Comparison of ENCODE assay signal across 8 cellular contexts in the genomic region with DNA sequence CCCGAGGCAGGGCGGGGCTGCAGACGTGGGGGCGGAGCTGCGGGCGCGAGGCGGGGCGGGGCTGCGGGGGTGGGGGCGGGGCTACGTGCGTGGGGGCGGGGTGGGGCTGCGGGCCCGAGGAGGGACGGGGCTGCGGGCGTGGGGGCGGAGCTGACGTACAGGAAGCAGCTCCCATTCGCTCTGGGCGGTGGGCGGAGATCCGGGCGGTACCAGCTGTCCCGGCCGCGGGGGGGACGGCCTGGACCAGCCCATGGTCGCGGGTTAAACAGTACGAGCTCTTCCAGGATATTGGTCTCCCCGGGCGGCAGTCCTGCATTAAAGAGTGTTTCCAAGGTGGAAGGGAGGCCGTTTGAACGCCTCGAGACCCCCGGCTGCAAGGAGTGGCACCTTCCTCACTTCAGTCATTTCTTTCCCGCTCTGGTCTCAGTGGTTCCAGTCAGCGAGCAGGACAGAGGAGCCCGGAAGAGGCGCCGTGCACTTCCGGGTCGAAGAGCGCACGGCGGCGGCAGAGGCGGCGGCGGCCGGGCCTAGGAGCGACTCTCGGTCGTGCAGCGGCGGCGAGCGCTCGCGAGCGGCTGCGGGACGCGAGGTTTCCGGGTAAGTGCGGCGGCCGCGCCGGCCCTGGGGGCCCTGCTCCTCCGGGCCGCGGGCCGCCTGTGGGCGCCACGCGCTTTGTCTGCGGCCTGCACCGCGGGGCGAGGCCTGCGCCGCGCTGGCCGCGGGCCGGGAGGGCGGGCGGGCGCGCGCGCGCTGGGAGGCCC. TPM values are rescaled to one million over a fixed set of nuclear protein-coding genes. Genes with fewer than 3 reads are reported as not detected.
DNase-seq lines count a peak whose midpoint lies in the region; ATAC-seq and TF ChIP-seq lines count a peak whose summit lies in the region.

A gene with protein sequence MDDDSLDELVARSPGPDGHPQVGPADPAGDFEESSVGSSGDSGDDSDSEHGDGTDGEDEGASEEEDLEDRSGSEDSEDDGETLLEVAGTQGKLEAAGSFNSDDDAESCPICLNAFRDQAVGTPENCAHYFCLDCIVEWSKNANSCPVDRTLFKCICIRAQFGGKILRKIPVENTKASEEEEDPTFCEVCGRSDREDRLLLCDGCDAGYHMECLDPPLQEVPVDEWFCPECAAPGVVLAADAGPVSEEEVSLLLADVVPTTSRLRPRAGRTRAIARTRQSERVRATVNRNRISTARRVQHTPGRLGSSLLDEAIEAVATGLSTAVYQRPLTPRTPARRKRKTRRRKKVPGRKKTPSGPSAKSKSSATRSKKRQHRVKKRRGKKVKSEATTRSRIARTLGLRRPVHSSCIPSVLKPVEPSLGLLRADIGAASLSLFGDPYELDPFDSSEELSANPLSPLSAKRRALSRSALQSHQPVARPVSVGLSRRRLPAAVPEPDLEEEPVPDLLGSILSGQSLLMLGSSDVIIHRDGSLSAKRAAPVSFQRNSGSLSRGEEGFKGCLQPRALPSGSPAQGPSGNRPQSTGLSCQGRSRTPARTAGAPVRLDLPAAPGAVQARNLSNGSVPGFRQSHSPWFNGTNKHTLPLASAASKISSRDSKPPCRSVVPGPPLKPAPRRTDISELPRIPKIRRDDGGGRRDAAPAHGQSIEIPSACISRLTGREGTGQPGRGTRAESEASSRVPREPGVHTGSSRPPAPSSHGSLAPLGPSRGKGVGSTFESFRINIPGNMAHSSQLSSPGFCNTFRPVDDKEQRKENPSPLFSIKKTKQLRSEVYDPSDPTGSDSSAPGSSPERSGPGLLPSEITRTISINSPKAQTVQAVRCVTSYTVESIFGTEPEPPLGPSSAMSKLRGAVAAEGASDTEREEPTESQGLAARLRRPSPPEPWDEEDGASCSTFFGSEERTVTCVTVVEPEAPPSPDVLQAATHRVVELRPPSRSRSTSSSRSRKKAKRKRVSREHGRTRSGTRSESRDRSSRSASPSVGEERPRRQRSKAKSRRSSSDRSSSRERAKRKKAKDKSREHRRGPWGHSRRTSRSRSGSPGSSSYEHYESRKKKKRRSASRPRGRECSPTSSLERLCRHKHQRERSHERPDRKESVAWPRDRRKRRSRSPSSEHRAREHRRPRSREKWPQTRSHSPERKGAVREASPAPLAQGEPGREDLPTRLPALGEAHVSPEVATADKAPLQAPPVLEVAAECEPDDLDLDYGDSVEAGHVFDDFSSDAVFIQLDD (N-terminal part only) (plus strand): TSS at position 475 of the 761 bp plus-strand sequence. CDS start 5,043 bp downstream, outside the sequence.

- H3K9me3 ChIP-seq in right lobe of liver, result no peaks in the 10 kb centered on the region

- DNase-seq in CD1c-positive myeloid dendritic cell (ENCODE audit: extremely low spot score) (peak; percentile 94), NCI-H82 (lab: John Stamatoyannopoulos, UW) (peak; percentile 92), dermis microvascular lymphatic vessel endothelial cell (ENCODE audit: low read depth in 2 of 2) (peak; percentile 86 to 96), right lobe of liver (peak; percentile 97 to 98 (median 98))
- peak; percentile 95 for DNase-seq in activated CD4-positive, alpha-beta T cell treated with anti-CD3 and anti-CD28 coated beads, Interleukin-2, amount 50 U/mL, for 48 hours
- peak; percentile 95 for DNase-seq in stimulated activated CD4-positive, alpha-beta T cell treated with anti-CD3 and anti-CD28 coated beads, Interleukin-4, amount 100 ng/mL, for 24 hours

- peak within 1 kb of the TSS; percentile 85 to 95 (median 95) for H3K4me3 ChIP-seq in right lobe of liver

- no peak for TF ChIP-seq CTCF in right lobe of liver (IDR thresholded peaks at IDR 0.05)

- TF ChIP-seq POLR2A in right lobe of liver (IDR thresholded peaks at IDR 0.05), result peak; percentile 88

- H3K27ac ChIP-seq in right lobe of liver, result peak within 1 kb of the TSS; percentile 95 to 98 (median 95)

- peaks cover 2 to 59% (median 23%) of the 10 kb centered on the region in 4 donors for H3K4me1 ChIP-seq in right lobe of liver

- WGBS in right lobe of liver (ENCODE audit: insufficient coverage, low coverage, low lambda C conversion rate, missing lambda C conversion rate), result no CpG with 5 or more reads among the region's 97 CpGs

- peak; percentile 76 for ATAC-seq in GM19438 (IDR thresholded peaks at IDR 0.05; ENCODE audit: low read depth, unreplicated experiment)
- peak; percentile 70 for ATAC-seq in HG03571 (IDR thresholded peaks at IDR 0.05; ENCODE audit: unreplicated experiment)
- peak; percentile 86 to 91 (median 86) for ATAC-seq in right lobe of liver

- no peaks in the 10 kb centered on the region for H3K36me3 ChIP-seq in right lobe of liver

- no peaks in the 10 kb centered on the region for H3K27me3 ChIP-seq in right lobe of liver

- intact Hi-C loops in right lobe of liver (cut with DNase I), result no loop called here

RNA-seq across cellular contexts. Expression of the gene that starts here (rescaled TPM):
- total RNA-seq in dermis microvascular lymphatic vessel endothelial cell (16.8 and 23.8 TPM in 2 replicates), right lobe of liver (10 to 100 TPM; 15.4 to 21.9 (median 20.3) TPM)

Comparison
In these comparisons a context has a peak if more than half of its experiments do, and no peak if none do; other contexts are left out.
1. Peak in every context shown above with its lines: DNase-seq, ATAC-seq, H3K4me3 ChIP-seq and H3K27ac ChIP-seq.